ENCODE assay signal across 2 cellular contexts in the genomic region with DNA sequence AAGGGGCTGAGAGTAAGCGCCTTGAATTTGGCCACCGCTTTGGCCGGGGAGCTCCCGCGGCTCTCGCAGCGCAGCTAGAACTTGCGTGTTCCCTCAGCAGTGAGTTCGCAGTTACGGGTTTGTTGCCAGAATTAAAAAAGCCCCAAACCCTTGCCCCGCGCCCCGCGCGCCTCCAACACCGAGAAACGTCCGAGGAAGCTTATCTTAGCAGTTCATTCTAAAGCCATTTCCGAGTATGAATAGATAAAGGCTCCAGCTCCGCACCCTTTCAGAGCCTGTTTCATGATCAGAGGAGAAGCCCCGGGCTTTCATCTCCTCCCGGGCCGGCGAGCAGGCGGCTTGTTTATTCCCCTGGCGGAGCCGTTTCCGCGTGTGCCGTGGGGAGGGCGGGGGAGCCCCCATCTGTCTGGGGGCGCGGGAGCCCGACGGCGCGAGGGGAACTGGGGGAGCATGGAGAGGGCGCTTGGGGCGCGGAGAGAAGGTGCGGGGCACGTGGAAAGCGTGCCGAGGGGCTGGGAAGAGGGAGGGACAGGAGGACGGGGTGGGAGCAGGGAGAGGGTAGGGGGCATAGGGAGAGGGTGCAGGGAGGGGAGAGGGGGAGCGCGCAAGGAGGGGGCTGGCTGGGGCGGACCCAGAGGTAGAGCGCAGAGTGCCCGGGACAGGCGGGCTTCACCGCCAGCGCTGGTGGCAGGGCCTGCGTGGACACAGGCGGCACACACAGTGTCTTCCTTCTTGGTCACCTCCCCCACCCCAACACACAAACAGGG.
TF ChIP-seq lines count a peak whose summit lies in the region.

No MANE protein-coding gene starts in this region.

TF ChIP-seq in H1, 55 proteins besides CTCF, POLR2A, EP300 and RAD21:
- TF ChIP-seq CBX5 (IDR thresholded peaks at IDR 0.05; ENCODE audit: low read depth, low read length) (no peak), RNF2 (IDR thresholded peaks at IDR 0.05; ENCODE audit: borderline replicate concordance, low read depth, low read length, missing control alignments, poor library complexity, severe bottlenecking) (peak; percentile 96), EZH2 (IDR thresholded peaks at IDR 0.05; ENCODE audit: low read depth, low read length, severe bottlenecking) (peak; percentile 97), ZNF274 (IDR thresholded peaks at IDR 0.05; ENCODE audit: borderline replicate concordance, extremely low read depth, low read length) (no peak), TBP (IDR thresholded peaks at IDR 0.05; ENCODE audit: low read depth, low read length) (no peak), BRCA1 (IDR thresholded peaks at IDR 0.05; ENCODE audit: low read depth, low read length) (no peak), YY1 (IDR thresholded peaks at IDR 0.05; ENCODE audit: low read depth, low read length) (no peak), SP2 (IDR thresholded peaks at IDR 0.05; ENCODE audit: low read length) (no peak), HDAC6 (IDR thresholded peaks at IDR 0.05; ENCODE audit: low read depth, low read length) (no peak), SUZ12 (IDR thresholded peaks at IDR 0.05; ENCODE audit: low read length) (peak; percentile 96), SIX5 (IDR thresholded peaks at IDR 0.05; ENCODE audit: low read depth, low read length) (no peak), ASH2L (IDR thresholded peaks at IDR 0.05; ENCODE audit: low read length) (peak; percentile 53), CREB1 (IDR thresholded peaks at IDR 0.05) (no peak), NANOG (IDR thresholded peaks at IDR 0.05; ENCODE audit: insufficient read depth, low read depth, low read length, poor library complexity, severe bottlenecking) (no peak), RXRA (IDR thresholded peaks at IDR 0.05; ENCODE audit: insufficient read depth, low read depth, low read length) (no peak), RBBP5 (IDR thresholded peaks at IDR 0.05; ENCODE audit: borderline replicate concordance, low read depth, low read length) (no peak), BCL11A (IDR thresholded peaks at IDR 0.05; ENCODE audit: low read depth in 2 of 2, low read length in 2 of 2) (no peak), POLR2AphosphoS5 (IDR thresholded peaks at IDR 0.05; ENCODE audit: low read depth, low read length) (no peak), KDM4A (IDR thresholded peaks at IDR 0.05; ENCODE audit: low read depth, low read length, severe bottlenecking) (no peak), TAF1 (IDR thresholded peaks at IDR 0.05; ENCODE audit: low read depth, low read length) (no peak), GABPA (IDR thresholded peaks at IDR 0.05; ENCODE audit: borderline replicate concordance, insufficient read depth, low read length) (no peak), SP1 (IDR thresholded peaks at IDR 0.05; ENCODE audit: low read depth, low read length) (no peak)
- TF ChIP-seq, protein P1, sequence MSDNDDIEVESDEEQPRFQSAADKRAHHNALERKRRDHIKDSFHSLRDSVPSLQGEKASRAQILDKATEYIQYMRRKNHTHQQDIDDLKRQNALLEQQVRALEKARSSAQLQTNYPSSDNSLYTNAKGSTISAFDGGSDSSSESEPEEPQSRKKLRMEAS (IDR thresholded peaks at IDR 0.05): peak; percentile 45; the same call in 1 of the 2 replicates
- TF ChIP-seq, protein P2, sequence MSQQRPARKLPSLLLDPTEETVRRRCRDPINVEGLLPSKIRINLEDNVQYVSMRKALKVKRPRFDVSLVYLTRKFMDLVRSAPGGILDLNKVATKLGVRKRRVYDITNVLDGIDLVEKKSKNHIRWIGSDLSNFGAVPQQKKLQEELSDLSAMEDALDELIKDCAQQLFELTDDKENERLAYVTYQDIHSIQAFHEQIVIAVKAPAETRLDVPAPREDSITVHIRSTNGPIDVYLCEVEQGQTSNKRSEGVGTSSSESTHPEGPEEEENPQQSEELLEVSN (IDR thresholded peaks at IDR 0.05): 0 out of 2 replicates have a peak, but pooled peaks have one; percentile 30

TF ChIP-seq in neural cell, 6 proteins besides CTCF, POLR2A, EP300 and RAD21:
- TF ChIP-seq POLR2AphosphoS5 (IDR thresholded peaks at IDR 0.05): no peak
- TF ChIP-seq TAF1 (IDR thresholded peaks at IDR 0.05; ENCODE audit: low read depth): no peak
- no peak for TF ChIP-seq MXI1 (conservative IDR thresholded peaks at IDR 0.05; ENCODE audit: poor library complexity, severe bottlenecking)
- TF ChIP-seq, protein P3, sequence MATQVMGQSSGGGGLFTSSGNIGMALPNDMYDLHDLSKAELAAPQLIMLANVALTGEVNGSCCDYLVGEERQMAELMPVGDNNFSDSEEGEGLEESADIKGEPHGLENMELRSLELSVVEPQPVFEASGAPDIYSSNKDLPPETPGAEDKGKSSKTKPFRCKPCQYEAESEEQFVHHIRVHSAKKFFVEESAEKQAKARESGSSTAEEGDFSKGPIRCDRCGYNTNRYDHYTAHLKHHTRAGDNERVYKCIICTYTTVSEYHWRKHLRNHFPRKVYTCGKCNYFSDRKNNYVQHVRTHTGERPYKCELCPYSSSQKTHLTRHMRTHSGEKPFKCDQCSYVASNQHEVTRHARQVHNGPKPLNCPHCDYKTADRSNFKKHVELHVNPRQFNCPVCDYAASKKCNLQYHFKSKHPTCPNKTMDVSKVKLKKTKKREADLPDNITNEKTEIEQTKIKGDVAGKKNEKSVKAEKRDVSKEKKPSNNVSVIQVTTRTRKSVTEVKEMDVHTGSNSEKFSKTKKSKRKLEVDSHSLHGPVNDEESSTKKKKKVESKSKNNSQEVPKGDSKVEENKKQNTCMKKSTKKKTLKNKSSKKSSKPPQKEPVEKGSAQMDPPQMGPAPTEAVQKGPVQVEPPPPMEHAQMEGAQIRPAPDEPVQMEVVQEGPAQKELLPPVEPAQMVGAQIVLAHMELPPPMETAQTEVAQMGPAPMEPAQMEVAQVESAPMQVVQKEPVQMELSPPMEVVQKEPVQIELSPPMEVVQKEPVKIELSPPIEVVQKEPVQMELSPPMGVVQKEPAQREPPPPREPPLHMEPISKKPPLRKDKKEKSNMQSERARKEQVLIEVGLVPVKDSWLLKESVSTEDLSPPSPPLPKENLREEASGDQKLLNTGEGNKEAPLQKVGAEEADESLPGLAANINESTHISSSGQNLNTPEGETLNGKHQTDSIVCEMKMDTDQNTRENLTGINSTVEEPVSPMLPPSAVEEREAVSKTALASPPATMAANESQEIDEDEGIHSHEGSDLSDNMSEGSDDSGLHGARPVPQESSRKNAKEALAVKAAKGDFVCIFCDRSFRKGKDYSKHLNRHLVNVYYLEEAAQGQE (IDR thresholded peaks at IDR 0.05; ENCODE audit: borderline replicate concordance): no peak
- TF ChIP-seq SMC3 (conservative IDR thresholded peaks at IDR 0.05; ENCODE audit: poor library complexity): no peak
- no peak for TF ChIP-seq EZH2 (IDR thresholded peaks at IDR 0.05; ENCODE audit: borderline replicate concordance, insufficient read depth, low read length, poor library complexity, severe bottlenecking)
TF ChIP-seq in neural cell: peak in this region for 0.
